ENCODE assay signal across 8 cellular contexts in the genomic region with DNA sequence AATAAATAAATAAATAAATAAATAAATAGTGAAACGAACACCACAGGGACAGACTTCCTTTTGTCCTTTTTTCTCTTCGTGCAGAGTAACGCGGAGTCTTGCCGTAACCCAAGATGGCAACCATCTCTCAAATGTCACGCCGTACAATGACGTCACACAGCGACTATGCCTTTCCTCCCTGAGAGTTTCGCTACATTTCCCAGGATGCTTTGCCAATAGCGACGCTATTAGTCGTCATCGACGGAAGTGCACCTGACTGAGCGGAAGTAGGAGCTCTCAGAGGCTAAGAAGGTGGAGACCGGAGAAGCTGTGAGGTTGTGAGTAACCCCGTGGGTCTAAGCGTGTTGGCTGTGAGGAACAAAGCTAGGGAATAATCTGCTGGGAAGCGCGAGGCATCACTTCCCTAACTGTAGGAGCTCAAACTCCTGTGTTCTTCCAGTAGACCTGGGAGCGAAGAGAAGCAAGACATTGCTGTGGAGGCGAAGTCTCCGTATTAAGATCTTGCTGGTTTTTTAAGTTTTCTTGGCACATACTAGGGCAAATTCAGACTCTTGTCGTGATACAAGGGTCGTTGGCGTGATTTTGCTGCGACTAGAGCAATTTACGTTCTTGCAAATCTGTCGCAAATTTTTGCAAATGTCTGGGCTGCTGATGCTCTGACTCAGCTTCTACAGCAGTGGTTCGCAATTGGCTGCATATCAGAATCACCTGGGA. TPM values are rescaled to one million over a fixed set of nuclear protein-coding genes. Genes with fewer than 3 reads are reported as not detected.
DNase-seq lines count a peak whose midpoint lies in the region; ATAC-seq and TF ChIP-seq lines count a peak whose summit lies in the region.

A gene with protein sequence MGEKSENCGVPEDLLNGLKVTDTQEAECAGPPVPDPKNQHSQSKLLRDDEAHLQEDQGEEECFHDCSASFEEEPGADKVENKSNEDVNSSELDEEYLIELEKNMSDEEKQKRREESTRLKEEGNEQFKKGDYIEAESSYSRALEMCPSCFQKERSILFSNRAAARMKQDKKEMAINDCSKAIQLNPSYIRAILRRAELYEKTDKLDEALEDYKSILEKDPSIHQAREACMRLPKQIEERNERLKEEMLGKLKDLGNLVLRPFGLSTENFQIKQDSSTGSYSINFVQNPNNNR (plus strand): TSS at position 263 of the 714 bp plus-strand sequence. CDS start 1,390 bp downstream, outside the sequence.

- in situ Hi-C loops in Panc1 (cut with HindIII; ENCODE audit: low pct_unique_long_range_greater_than_20kb, low sequenced_read_pairs) = no loop called here

- BruUV-seq in Panc1 (replicated peaks; lab: Mats Ljungman, UMichigan) = TSS peak; percentile 85

- CTCF ChIA-PET in Panc1 (lab: Charles Lee) = interaction anchor here (0.5 to 2.3 kb wide), 3 partner anchors 13 to 734 kb away, joined by 7 to 12 read pairs (median 10); no protein-coding TSS in a partner anchor

- peak within 1 kb of the TSS; percentile 94 for H3K4me3 Mint-ChIP-seq in activated T-cell treated with anti-CD3 and anti-CD28 coated beads, Interleukin-2, amount 50 U/mL, for 4 hours

- peaks cover 23% of the 10 kb centered on the region for H3K36me3 ChIP-seq in Panc1 (ENCODE audit: control insufficient read depth, insufficient read depth, low read length)
- H3K36me3 ChIP-seq in muscle layer of colon (ENCODE audit: insufficient read depth, low read length) = peaks cover 9% of the 10 kb centered on the region

- H3K27ac ChIP-seq in Panc1 (ENCODE audit: low read length) = peak within 1 kb of the TSS; percentile 96
- peak within 1 kb of the TSS; percentile 68 for H3K27ac ChIP-seq in muscle layer of colon (ENCODE audit: low read depth, low read length)

- ATAC-seq in GM21723 (IDR thresholded peaks at IDR 0.05; ENCODE audit: unreplicated experiment) = peak; percentile 100
- ATAC-seq in Panc1 = peak; percentile 100
- peak; percentile 98 to 99 for ATAC-seq in activated T-cell treated with anti-CD3 and anti-CD28 coated beads, Interleukin-2, amount 50 U/mL, for 4 hours
- peak; percentile 99 for ATAC-seq in esophagus mucosa

- DNase-seq in DMS53 treated with DMSO at 0.1 percent for 48 hours (lab: John Stamatoyannopoulos, UW; ENCODE audit: unreplicated experiment) (peak; percentile 98), KG1 (lab: John Stamatoyannopoulos, UW) (peak; percentile 45), Panc1 (ENCODE audit: low read depth, low spot score) (peak; percentile 98)
- peak; percentile 91 for DNase-seq in activated T-cell treated with anti-CD3 and anti-CD28 coated beads, Interleukin-2, amount 50 U/mL, for 4 hours
- DNase-seq in stimulated activated CD8-positive, alpha-beta memory T cell treated with anti-CD3 and anti-CD28 coated beads, Interleukin-7, amount 100 ng/mL, for 24 hours (ENCODE audit: low read depth) = peak; percentile 79

- peaks cover 28% of the 10 kb centered on the region for H3K4me1 Mint-ChIP-seq in activated T-cell treated with anti-CD3 and anti-CD28 coated beads, Interleukin-2, amount 50 U/mL, for 4 hours (ENCODE audit: low read depth)

- no peak for TF ChIP-seq CTCF in Panc1 (IDR thresholded peaks at IDR 0.05)

- no peaks in the 10 kb centered on the region for H3K27me3 Mint-ChIP-seq in activated T-cell treated with anti-CD3 and anti-CD28 coated beads, Interleukin-2, amount 50 U/mL, for 4 hours (ENCODE audit: low read depth)

- POLR2A ChIA-PET in Panc1 (lab: Charles Lee) = interaction anchor here (0.5 kb wide), 2 partner anchors 302 to 747 kb away, joined by 7 to 8 read pairs; no protein-coding TSS in a partner anchor

- H3K9me3 ChIP-seq in Panc1 (ENCODE audit: control insufficient read depth, insufficient read depth, low read depth, low read length) = no peaks in the 10 kb centered on the region
- no peaks in the 10 kb centered on the region for H3K9me3 ChIP-seq in muscle layer of colon (ENCODE audit: low read length)

- H3K27me3 ChIP-seq in Panc1 (ENCODE audit: control insufficient read depth, insufficient read depth, low read length) (no peaks in the 10 kb centered on the region), muscle layer of colon (ENCODE audit: control insufficient read depth in 1 of 2, insufficient read depth in 2 of 2, low read length in 2 of 2) (no peaks in the 10 kb centered on the region)

- intact Hi-C loops in Panc1 (cut with micrococcal nuclease; ENCODE audit: unreplicated experiment) = no loop called here

- H3K4me1 ChIP-seq in Panc1 (ENCODE audit: control insufficient read depth, insufficient read depth, low read length) = peaks cover 15% of the 10 kb centered on the region
- peaks cover 8% of the 10 kb centered on the region for H3K4me1 ChIP-seq in muscle layer of colon (ENCODE audit: insufficient read depth, low read length)

- H3K4me3 ChIP-seq in Panc1 (ENCODE audit: low read depth in 2 of 2, low read length in 2 of 2) (peak within 1 kb of the TSS; percentile 94 to 98), muscle layer of colon (ENCODE audit: low read depth in 1 of 2, low read length in 2 of 2) (peak within 1 kb of the TSS; percentile 69 to 100)

- peaks cover 12% of the 10 kb centered on the region for H3K36me3 Mint-ChIP-seq in activated T-cell treated with anti-CD3 and anti-CD28 coated beads, Interleukin-2, amount 50 U/mL, for 4 hours (ENCODE audit: insufficient read depth)

- no peaks in the 10 kb centered on the region for H3K9me3 Mint-ChIP-seq in activated T-cell treated with anti-CD3 and anti-CD28 coated beads, Interleukin-2, amount 50 U/mL, for 4 hours

- H3K9ac ChIP-seq in muscle layer of colon (ENCODE audit: low read length) = peak within 1 kb of the TSS; percentile 100

RNA-seq across cellular contexts. Expression of the gene that starts here (rescaled TPM):
- 67.6 TPM for total RNA-seq in Panc1 (2021; ENCODE audit: unreplicated experiment)
- polyA plus RNA-seq in Panc1 (2012; ENCODE audit: insufficient read length) = 67.7 TPM
- total RNA-seq in activated T-cell treated with anti-CD3 and anti-CD28 coated beads, Interleukin-2, amount 50 U/mL, for 4 hours = 10 to 100 TPM; 88.5 to 88.6 (median 88.6) TPM
- total RNA-seq in esophagus mucosa = 37.0 TPM

Comparison
In these comparisons a context has a peak if more than half of its experiments do, and no peak if none do; other contexts are left out.
1. Peak in every context shown above with its lines: DNase-seq, ATAC-seq, H3K4me3 ChIP-seq and H3K27ac ChIP-seq.
2. DNase-seq: peak in every context shown above with its lines; median percentile 98 in DMS53 treated with DMSO at 0.1 percent for 48 hours; 98 in Panc1; 91 in activated T-cell treated with anti-CD3 and anti-CD28 coated beads, Interleukin-2, amount 50 U/mL, for 4 hours; 79 in stimulated activated CD8-positive, alpha-beta memory T cell treated with anti-CD3 and anti-CD28 coated beads, Interleukin-7, amount 100 ng/mL, for 24 hours; 45 in KG1.